ENCODE assay signal across 10 cellular contexts in genomic region chr11:119376197-119376847, GRCh38. TPM values are rescaled to one million over a fixed set of nuclear protein-coding genes. Genes with fewer than 3 reads are reported as not detected.
DNase-seq lines count a peak whose midpoint lies in the region; ATAC-seq, FAIRE-seq and TF ChIP-seq lines count a peak whose summit lies in the region.
"Had no signal": no experiment of that assay in that cellular context is flagged by ENCODE, and none has a peak within 500 bp of the region (broad histone marks: within the 10 kb centered on the region; RNA-seq: fewer than 3 reads in every experiment).

No MANE protein-coding gene starts in this region.

- CTCF ChIA-PET in OCI-LY7 (lab: Charles Lee; ENCODE audit: unreplicated experiment): interaction anchor here (0.9 to 3.0 kb wide), 4 partner anchors 9 to 38 kb away, joined by 3 to 8 read pairs (median 4); partner anchors contain the start of gene C1QTNF5

- H3K9ac ChIP-seq in smooth muscle cell (ENCODE audit: low read depth): no peak overlapping the region

- ATAC-seq in Right ventricle myocardium superior (ENCODE audit: poor library complexity): peak; percentile 20

- TF ChIP-seq CTCF in GM13977 (IDR thresholded peaks at IDR 0.05; ENCODE audit: extremely low read depth, insufficient read depth, missing control alignments): no peak
- no peak for TF ChIP-seq CTCF in OCI-LY7 (conservative IDR thresholded peaks at IDR 0.05; ENCODE audit: low read length)
- no peak for TF ChIP-seq CTCF in smooth muscle cell (IDR thresholded peaks at IDR 0.05; ENCODE audit: borderline replicate concordance, insufficient read depth, poor library complexity, severe bottlenecking)

- H3K27ac ChIP-seq in OCI-LY7 (ENCODE audit: low read depth, low read length, poor library complexity, severe bottlenecking): no peak overlapping the region
- no peak overlapping the region for H3K27ac ChIP-seq in smooth muscle cell (ENCODE audit: low read depth)

- no peaks in the 10 kb centered on the region for H3K9me2 ChIP-seq in OCI-LY7 (ENCODE audit: insufficient read depth, low read length)

- WGBS in smooth muscle cell (ENCODE audit: low lambda C conversion rate): 88% methylated on average over 11 of the region's 11 CpGs

- no peaks in the 10 kb centered on the region for H3F3A ChIP-seq in smooth muscle cell (ENCODE audit: low read depth)

- H3K36me3 ChIP-seq in OCI-LY7 (ENCODE audit: insufficient read depth, low read length): no peaks in the 10 kb centered on the region
- no peaks in the 10 kb centered on the region for H3K36me3 ChIP-seq in smooth muscle cell (ENCODE audit: low read depth)

- H2AFZ ChIP-seq in OCI-LY7 (ENCODE audit: low read length) (no peak overlapping the region), smooth muscle cell (ENCODE audit: low read depth) (no peak overlapping the region)

- FAIRE-seq in HTR-8/SVneo (lab: Jason Lieb, UNC): no peak
- FAIRE-seq: G401.6 had no signal

- peak; percentile 4 for DNase-seq in GM13977 (ENCODE audit: low spot score)
- peak; percentile 44 for DNase-seq in OCI-LY7 (ENCODE audit: low spot score)
- peak; percentile 74 for DNase-seq in Right ventricle myocardium superior
- DNase-seq in putamen (ENCODE audit: low spot score): peak; percentile 96
- no peak for DNase-seq in NCI-H1092 treated with DMSO at 0.1 percent for 48 hours (lab: John Stamatoyannopoulos, UW)
- DNase-seq in HTR-8/SVneo (ENCODE audit: insufficient read length, low spot score): no peak
- DNase-seq in smooth muscle cell (lab: John Stamatoyannopoulos, UW; ENCODE audit: unreplicated experiment): no peak
- DNase-seq in OCI-M2 (lab: John Stamatoyannopoulos, UW; ENCODE audit: unreplicated experiment): no peak
- DNase-seq: activated effector memory CD4-positive, alpha-beta T cell treated with Interleukin-2 at 50 U/mL for 16 hours had no signal

- H4K20me1 ChIP-seq in OCI-LY7 (ENCODE audit: insufficient read depth, low read length) (no peaks in the 10 kb centered on the region), smooth muscle cell (ENCODE audit: low read depth) (no peaks in the 10 kb centered on the region)

- POLR2A ChIA-PET in OCI-LY7 (lab: Charles Lee): interaction anchor here (1.3 to 4.4 kb wide), 3 partner anchors 9 to 38 kb away, joined by 4 to 26 read pairs (median 6); no protein-coding TSS in a partner anchor

- no peak overlapping the region for H3K4me2 ChIP-seq in OCI-LY7 (ENCODE audit: low read length)
- H3K4me2 ChIP-seq in smooth muscle cell: no peak overlapping the region

- H3K79me2 ChIP-seq in OCI-LY7 (ENCODE audit: insufficient read depth, low read depth, low read length): no peaks in the 10 kb centered on the region
- H3K79me2 ChIP-seq in smooth muscle cell (ENCODE audit: low read depth): no peaks in the 10 kb centered on the region

- H3K4me3 ChIP-seq in OCI-LY7 (ENCODE audit: low read depth, low read length, poor library complexity, severe bottlenecking) (no peak overlapping the region), smooth muscle cell (no peak overlapping the region)

- no peaks in the 10 kb centered on the region for H3K9me3 ChIP-seq in OCI-LY7 (ENCODE audit: low read length)
- H3K9me3 ChIP-seq in smooth muscle cell (replicated peaks; ENCODE audit: low read depth): no peaks in the 10 kb centered on the region

- BruUV-seq in OCI-LY7 (replicated peaks; lab: Mats Ljungman, UMichigan): no TSS peak

- in situ Hi-C loops in GM13977 (cut with MboI; ENCODE audit: low pct_unique_long_range_greater_than_20kb, low sequenced_read_pairs, unreplicated experiment): no loop called here

- H3K27me3 ChIP-seq in smooth muscle cell (ENCODE audit: low read depth): no peaks in the 10 kb centered on the region

- intact Hi-C loops in OCI-LY7 (cut with micrococcal nuclease; ENCODE audit: unreplicated experiment): no loop called here
- intact Hi-C loops in Right ventricle myocardium superior (cut with DNase I): loop anchor here (5.0 kb wide), 1 partner anchor 39 kb away; no protein-coding TSS in a partner anchor

- H3K4me1 ChIP-seq in OCI-LY7 (ENCODE audit: insufficient read depth, low read length, poor library complexity, severe bottlenecking) (peaks cover 61% of the 10 kb centered on the region), smooth muscle cell (ENCODE audit: low read depth) (peaks cover 46% of the 10 kb centered on the region)

RNA-seq across cellular contexts. Expression of gene USP2, which starts 5.2 kb away (rescaled TPM):
- 4.3 and 10.6 TPM in 2 replicates for total RNA-seq in OCI-LY7 (2014; rRNA removed; shearing (Covaris generic))
- 20.6 and 24.5 TPM in 2 replicates for total RNA-seq in OCI-LY7 (2022)
- total RNA-seq in Right ventricle myocardium superior: 136 TPM
- total RNA-seq in smooth muscle cell: 1.4 and 1.8 TPM in 2 replicates
- 0.25 and 2.5 TPM in 2 replicates for polyA plus RNA-seq in smooth muscle cell

RNA-seq across cellular contexts. Expression of gene MFRP, which starts 29.8 kb away (rescaled TPM):
- total RNA-seq in OCI-LY7 (2014; rRNA removed; shearing (Covaris generic)): not detected in 2 replicates
- total RNA-seq in OCI-LY7 (2022) (not detected in 2 replicates), Right ventricle myocardium superior (not detected), smooth muscle cell (not detected in 2 replicates)
- not detected in 2 replicates for polyA plus RNA-seq in smooth muscle cell

RNA-seq across cellular contexts. Expression of gene C1QTNF5, which starts 35.6 kb away (rescaled TPM):
- total RNA-seq in OCI-LY7 (2014; rRNA removed; shearing (Covaris generic)): not detected in 2 replicates
- total RNA-seq in OCI-LY7 (2022) (not detected in 2 replicates), Right ventricle myocardium superior (15.1 TPM), smooth muscle cell (1.4 and 7.0 TPM in 2 replicates)
- polyA plus RNA-seq in smooth muscle cell: 5.2 and 7.2 TPM in 2 replicates

RNA-seq across cellular contexts. Expression of gene RNF26, which starts 42.0 kb away (rescaled TPM):
- total RNA-seq in OCI-LY7 (2014; rRNA removed; shearing (Covaris generic)): 11.7 and 13.9 TPM in 2 replicates
- total RNA-seq in OCI-LY7 (2022) (52.5 and 56.2 TPM in 2 replicates), Right ventricle myocardium superior (12.9 TPM), smooth muscle cell (14.6 and 16.1 TPM in 2 replicates)
- 53.3 and 63.1 TPM in 2 replicates for polyA plus RNA-seq in smooth muscle cell

RNA-seq across cellular contexts. Expression of gene THY1, which starts 46.6 kb away (rescaled TPM):
- total RNA-seq in OCI-LY7 (2014; rRNA removed; shearing (Covaris generic)): not detected in 2 replicates
- not detected in 2 replicates for total RNA-seq in OCI-LY7 (2022)
- total RNA-seq in Right ventricle myocardium superior: 1.5 TPM
- total RNA-seq in smooth muscle cell: 266 and 297 TPM in 2 replicates
- polyA plus RNA-seq in smooth muscle cell: 411 and 614 TPM in 2 replicates

Comparison
In these comparisons a context has a peak if more than half of its experiments do, and no peak if none do; other contexts are left out.
1. DNase-seq: peak in GM13977 (single experiment), OCI-LY7 (single experiment), Right ventricle myocardium superior (single experiment) and putamen (single experiment); none in NCI-H1092 treated with DMSO at 0.1 percent for 48 hours (single experiment), HTR-8/SVneo (single experiment), smooth muscle cell (single experiment) and OCI-M2 (single experiment).